Comparison of ENCODE assay signal across 17 cellular contexts in genomic region chr12:272942-273906, GRCh38. TPM values are rescaled to one million over a fixed set of nuclear protein-coding genes. Genes with fewer than 3 reads are reported as not detected.
"Had no signal": no experiment of that assay in that cellular context is flagged by ENCODE, and none has a peak within 500 bp of the region (broad histone marks: within the 10 kb centered on the region; RNA-seq: fewer than 3 reads in every experiment).

No MANE protein-coding gene starts in this region.

- H3K36me3 ChIP-seq: transverse colon had no signal

- H3K27ac Mint-ChIP-seq: activated naive CD8-positive, alpha-beta T cell treated with anti-CD3 and anti-CD28 coated beads, Interleukin-2, amount 10 ng/mL, durations not matched to agents 7 days and 5 days; effector memory CD8-positive, alpha-beta T cell had no signal

- H3K27me3 Mint-ChIP-seq: activated naive CD8-positive, alpha-beta T cell treated with anti-CD3 and anti-CD28 coated beads, Interleukin-2, amount 10 ng/mL, durations not matched to agents 7 days and 5 days; effector memory CD8-positive, alpha-beta T cell had no signal

- H3K4me3 ChIP-seq: hepatocyte, skin epidermis, transverse colon had no signal

- H3K4me2 ChIP-seq: hepatocyte had no signal

- ATAC-seq: effector memory CD8-positive, alpha-beta T cell; left ventricle myocardium superior had no signal

- H3K4me1 ChIP-seq: transverse colon had no signal

- H3K27ac ChIP-seq: hepatocyte, skin epidermis, transverse colon had no signal

- H3K9me3 Mint-ChIP-seq: activated naive CD8-positive, alpha-beta T cell treated with anti-CD3 and anti-CD28 coated beads, Interleukin-2, amount 10 ng/mL, durations not matched to agents 7 days and 5 days had no signal

- H3K9me3 ChIP-seq: transverse colon had no signal

- H3K4me3 Mint-ChIP-seq: activated naive CD8-positive, alpha-beta T cell treated with anti-CD3 and anti-CD28 coated beads, Interleukin-2, amount 10 ng/mL, durations not matched to agents 7 days and 5 days; effector memory CD8-positive, alpha-beta T cell had no signal

- H2AFZ ChIP-seq: hepatocyte had no signal

- DNase-seq: activated CD4-positive, alpha-beta T cell treated with anti-CD3 and anti-CD28 coated beads for 1 hour; activated gamma-delta T cell treated with Interleukin-2 at 50 U/mL for 16 hours; activated naive CD8-positive, alpha-beta T cell treated with anti-CD3 and anti-CD28 coated beads, Interleukin-2, amount 10 ng/mL, durations not matched to agents 7 days and 5 days; activated T-cell treated with anti-CD3 and anti-CD28 coated beads, Interleukin-2, amount 50 U/mL, for 1 hour; aorta; caudate nucleus; effector memory CD8-positive, alpha-beta T cell; erythroblast; left ventricle myocardium superior; mesendoderm; posterior cingulate gyrus; stimulated activated CD4-positive, alpha-beta T cell treated with anti-CD3 and anti-CD28 coated beads, Interleukin-4, amount 100 ng/mL, for 4 hours; transverse colon had no signal

- H3K27me3 ChIP-seq: hepatocyte, transverse colon had no signal

RNA-seq across cellular contexts. Expression of gene SLC6A13, which starts 10.6 kb away (rescaled TPM):
- total RNA-seq: kidney epithelial cell, SK-MEL-5, transverse colon had no signal
- polyA plus RNA-seq: aorta had no signal

RNA-seq across cellular contexts. Expression of gene SLC6A12, which starts 59.3 kb away (rescaled TPM):
- total RNA-seq: activated naive CD8-positive, alpha-beta T cell treated with anti-CD3 and anti-CD28 coated beads, Interleukin-2, amount 10 ng/mL, durations not matched to agents 7 days and 5 days; kidney epithelial cell had no signal
